Comparison of ENCODE assay signal across 8 cellular contexts in genomic region chr1:22420456-22421053, GRCh38. TPM values are rescaled to one million over a fixed set of nuclear protein-coding genes. Genes with fewer than 3 reads are reported as not detected.
DNase-seq lines count a peak whose midpoint lies in the region; ATAC-seq and TF ChIP-seq lines count a peak whose summit lies in the region.

No MANE protein-coding gene starts in this region.

- H3K36me3 ChIP-seq in adipocyte (ENCODE audit: control insufficient read depth, insufficient read depth, low read length, severe bottlenecking) = no peaks in the 10 kb centered on the region
- no peaks in the 10 kb centered on the region for H3K36me3 ChIP-seq in left ventricle myocardium inferior

- intact Hi-C loops in left ventricle myocardium inferior (cut with micrococcal nuclease) = loop anchor here (5.0 kb wide), 1 partner anchor 222 kb away; the partner anchor contains the start of gene C1QC

- H3K4me3 ChIP-seq in adipocyte (ENCODE audit: low read length) (no peak overlapping the region), left ventricle myocardium inferior (no peak overlapping the region)

- peak; percentile 79 for TF ChIP-seq CTCF in left ventricle myocardium inferior (IDR thresholded peaks at IDR 0.05; ENCODE audit: borderline replicate concordance)

- ATAC-seq in HG03439 (IDR thresholded peaks at IDR 0.05; ENCODE audit: unreplicated experiment) = no peak
- no peak for ATAC-seq in GM18511 (IDR thresholded peaks at IDR 0.05; ENCODE audit: unreplicated experiment)

- H3K9me3 ChIP-seq in adipocyte (ENCODE audit: control insufficient read depth, low read length) = no peaks in the 10 kb centered on the region
- H3K9me3 ChIP-seq in left ventricle myocardium inferior (replicated peaks) = no peaks in the 10 kb centered on the region

- H3K27me3 ChIP-seq in adipocyte (replicated peaks; ENCODE audit: control insufficient read depth, insufficient read depth, low read length) (peaks cover 36% of the 10 kb centered on the region), left ventricle myocardium inferior (ENCODE audit: low read depth) (peaks cover 50% of the 10 kb centered on the region)

- peaks cover 8% of the 10 kb centered on the region for H3K4me1 ChIP-seq in adipocyte (ENCODE audit: control insufficient read depth, insufficient read depth, low read length)
- H3K4me1 ChIP-seq in left ventricle myocardium inferior = peaks cover 28% of the 10 kb centered on the region

- no peak overlapping the region for H3K27ac ChIP-seq in left ventricle myocardium inferior (replicated peaks)

- H3K9ac ChIP-seq in adipocyte (ENCODE audit: low read length) = no peak overlapping the region

- peak; percentile 61 for DNase-seq in GDM1 (lab: John Stamatoyannopoulos, UW)
- peak; percentile 92 for DNase-seq in NCI-H1092 treated with DMSO at 0.1 percent for 48 hours (lab: John Stamatoyannopoulos, UW)
- peak; percentile 71 for DNase-seq in SK-N-DZ (ENCODE audit: low spot score)
- DNase-seq in adipocyte (ENCODE audit: low read depth) = peak; percentile 91
- peak; percentile 80 for DNase-seq in left ventricle myocardium inferior
- peak; percentile 63 for DNase-seq in putamen (ENCODE audit: low spot score)

RNA-seq across cellular contexts. Expression of gene ZBTB40, which starts 31.1 kb away (rescaled TPM):
- 14.9 and 17.1 TPM in 2 replicates for polyA plus RNA-seq in SK-N-DZ (2014; cell fraction: cytosol; rRNA removed)
- polyA plus RNA-seq in SK-N-DZ (2014; cell fraction: nucleus; rRNA removed) = 53.1 and 73.3 TPM in 2 replicates
- total RNA-seq in left ventricle myocardium inferior = 17.9 TPM
